Comparison of ENCODE assay signal across 8 cellular contexts in the genomic region with DNA sequence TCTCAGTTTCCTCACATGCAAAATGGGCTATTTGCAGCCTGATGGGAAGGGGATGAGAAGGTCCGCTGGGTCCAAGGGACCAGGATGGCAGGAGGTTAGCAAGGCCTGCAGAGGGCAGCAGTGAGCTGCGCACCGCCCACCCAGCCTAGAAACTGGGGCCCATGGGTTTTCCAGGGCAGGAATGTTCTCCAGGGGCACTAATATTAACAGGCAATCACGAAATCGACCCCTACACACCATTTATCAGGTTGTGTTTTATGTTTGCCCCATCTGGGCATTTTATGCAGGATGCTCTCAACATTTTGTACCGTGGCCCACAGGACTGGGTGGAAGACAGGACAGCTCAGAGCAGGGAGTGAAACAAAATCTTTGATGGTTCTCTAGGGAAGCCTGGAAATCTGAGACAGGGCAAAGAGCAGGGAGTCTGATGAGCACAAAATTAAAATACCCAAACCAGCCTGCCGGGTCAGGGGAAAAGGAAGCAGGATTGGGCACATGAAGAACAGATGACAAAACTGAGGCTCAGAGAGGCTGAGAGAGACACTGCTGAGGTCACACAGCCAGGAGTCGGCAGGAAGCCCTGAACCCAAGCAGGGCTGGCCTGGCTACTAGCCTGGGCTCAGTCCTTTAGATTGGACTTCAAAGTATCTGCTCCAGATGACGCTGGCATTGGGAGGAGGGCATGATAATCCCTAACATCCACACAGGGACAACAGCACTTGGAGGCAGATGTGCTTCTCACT. TPM values are rescaled to one million over a fixed set of nuclear protein-coding genes. Genes with fewer than 3 reads are reported as not detected.
DNase-seq lines count a peak whose midpoint lies in the region; ATAC-seq and TF ChIP-seq lines count a peak whose summit lies in the region.

No MANE protein-coding gene starts in this region.

- H3K27me3 ChIP-seq in tibial nerve = no peaks in the 10 kb centered on the region

- H3K9me3 Mint-ChIP-seq in HFFc6 = no peaks in the 10 kb centered on the region; the same call in 1 of the 2 replicates

- no peak for ATAC-seq in HG02884 (IDR thresholded peaks at IDR 0.05; ENCODE audit: unreplicated experiment)

- H3K4me3 ChIP-seq in fibroblast of the aortic adventitia (ENCODE audit: low read depth, low read length) (no peak overlapping the region), tibial nerve (no peak overlapping the region)

- TF ChIP-seq CTCF in HFFc6 (IDR thresholded peaks at IDR 0.05) (peak; percentile 98), fibroblast of the aortic adventitia (IDR thresholded peaks at IDR 0.05; ENCODE audit: insufficient read depth, low read length) (peak; percentile 99), tibial nerve (IDR thresholded peaks at IDR 0.05) (peak; percentile 94 to 98 (median 95))

- peak overlapping the region; percentile 74 to 91 (median 86) for H3K27ac ChIP-seq in tibial nerve

- no peak overlapping the region for H3K27ac Mint-ChIP-seq in HFFc6

- peaks cover 0 to 48% (median 37%) of the 10 kb centered on the region in 4 donors for H3K4me1 ChIP-seq in tibial nerve

- H3K4me1 Mint-ChIP-seq in HFFc6 (ENCODE audit: low read depth) = peaks cover 40% of the 10 kb centered on the region

- H3K36me3 Mint-ChIP-seq in HFFc6 (ENCODE audit: low read depth) = peaks cover 16% of the 10 kb centered on the region; the same call in 1 of the 2 replicates

- TF ChIP-seq EP300 in tibial nerve (IDR thresholded peaks at IDR 0.05) = peak in 1 of 2 donors; percentile 62

- DNase-seq in CD1c-positive myeloid dendritic cell (ENCODE audit: extremely low spot score) = peak; percentile 74
- no peak for DNase-seq in HFFc6
- peak; percentile 38 for DNase-seq in RPMI7951 (ENCODE audit: low read depth)
- DNase-seq in activated effector memory CD4-positive, alpha-beta T cell treated with anti-CD3 and anti-CD28 coated beads, Interleukin-2, amount 50 U/mL, for 16 hours = peak; percentile 87
- peak; percentile 66 for DNase-seq in fibroblast of the aortic adventitia (ENCODE audit: low read depth)
- DNase-seq in nucleus accumbens (lab: John Stamatoyannopoulos, UW) = peak in 48 of 56 donors; percentile 12 to 81 (median 47)
- DNase-seq in tibial nerve (ENCODE audit: low spot score in 2 of 2) = peak; percentile 51 to 55

- 26% methylated on average over 9 of the region's 9 CpGs for WGBS in tibial nerve, 2 donors

- H3K9me3 ChIP-seq in tibial nerve = peaks cover 0 to 11% (median 0%) of the 10 kb centered on the region in 4 donors

- H3K4me3 Mint-ChIP-seq in HFFc6 = peak overlapping the region; percentile 18; the same call in 1 of the 2 replicates

- H3K27me3 Mint-ChIP-seq in HFFc6 (ENCODE audit: insufficient read depth) = peaks cover 7% of the 10 kb centered on the region

- H3K36me3 ChIP-seq in tibial nerve = peaks cover 0 to 9% (median 0%) of the 10 kb centered on the region in 3 donors

- TF ChIP-seq POLR2A in tibial nerve (IDR thresholded peaks at IDR 0.05) = no peak

RNA-seq across cellular contexts. Expression of gene BCR, which starts 1.6 kb away (rescaled TPM):
- 10 to 100 TPM; 28.0 to 41.3 (median 31.3) TPM for total RNA-seq in HFFc6 (2021; fragmentation: NEBNext Ultra II Directional; extraction: Animal tissue kit (Norgen Biotek cat#: 25700))
- 6.6 and 6.7 TPM in 2 replicates for total RNA-seq in RPMI7951 (2014; rRNA removed; shearing (Covaris generic))
- total RNA-seq in fibroblast of the aortic adventitia (ENCODE audit: low replicate concordance) (37.3 and 94.3 TPM in 2 replicates), tibial nerve (100 to 1,000 TPM in 3 of 4 donors, 10 to 100 TPM in 1; 99.0 to 174 (median 120) TPM)

RNA-seq across cellular contexts. Expression of gene RAB36, which starts 33.4 kb away (rescaled TPM):
- 1 to 10 TPM; 5.4 to 7.1 (median 6.3) TPM for total RNA-seq in HFFc6 (2021; fragmentation: NEBNext Ultra II Directional; extraction: Animal tissue kit (Norgen Biotek cat#: 25700))
- total RNA-seq in RPMI7951 (2014; rRNA removed; shearing (Covaris generic)) = 1.9 and 2.7 TPM in 2 replicates
- 3.5 and 4.6 TPM in 2 replicates for total RNA-seq in fibroblast of the aortic adventitia (ENCODE audit: low replicate concordance)
- total RNA-seq in tibial nerve = 1 to 10 TPM; 4.9 to 7.5 (median 6.1) TPM

RNA-seq across cellular contexts. Expression of gene RSPH14, which starts 36.9 kb away (rescaled TPM):
- total RNA-seq in HFFc6 (2021; fragmentation: NEBNext Ultra II Directional; extraction: Animal tissue kit (Norgen Biotek cat#: 25700)) = not detected
- total RNA-seq in RPMI7951 (2014; rRNA removed; shearing (Covaris generic)) = not detected in 2 replicates
- total RNA-seq in fibroblast of the aortic adventitia (ENCODE audit: low replicate concordance) (not detected in 2 replicates), tibial nerve (under 1 TPM in 1 of 4 donors, not detected in 3; 0.63 TPM)
